In genomic region chr2:229221641-229222040, GRCh38 we compare ENCODE assay signal across 24 cellular contexts. TPM values are rescaled to one million over a fixed set of nuclear protein-coding genes. Genes with fewer than 3 reads are reported as not detected.
"Had no signal": no experiment of that assay in that cellular context is flagged by ENCODE, and none has a peak within 500 bp of the region (broad histone marks: within the 10 kb centered on the region; RNA-seq: fewer than 3 reads in every experiment).

No MANE protein-coding gene starts in this region.

- H3K27me3 ChIP-seq: SJSA1 had no signal

- H3K4me3 ChIP-seq: K562, SJSA1, SK-N-MC had no signal

- H3K9me3 ChIP-seq: SJSA1 had no signal

- DNase-seq: Kasumi-1, MV-4-11, NCI-H1048, NCI-H1105, NCI-H1417, NCI-H1436 treated with DMSO at 0.1 percent for 48 hours, NCI-H1694, NCI-H187 treated with DMSO at 0.1 percent for 48 hours, NCI-H2029 treated with DMSO at 0.1 percent for 48 hours, NCI-H2171 treated with DMSO at 0.1 percent for 48 hours, NCI-H524, NCI-H526 treated with DMSO at 0.1 percent for 48 hours, NCI-H748 treated with DMSO at 0.1 percent for 48 hours, SIG-M5, T-cell had no signal

- H3K27ac ChIP-seq: KMS-11, SJSA1, SK-N-MC had no signal

- FAIRE-seq: HTR-8/SVneo, K562 had no signal

- H3K27me3 Mint-ChIP-seq: IgD-negative memory B cell, T-cell had no signal

- ATAC-seq: K562, Panc1, Right ventricle myocardium inferior, T-cell had no signal

- H3K27ac Mint-ChIP-seq: T-cell; T-helper 1 cell treated with Interleukin-12 subunit alpha and Interleukin-12 subunit beta and Interleukin-4 antibody, amounts not matched to agents 30 μg/mL and 1 μg/mL, for 36 hours had no signal

- H3K36me3 ChIP-seq: SJSA1 had no signal

- H3K4me1 Mint-ChIP-seq: IgD-negative memory B cell, T-cell had no signal

- H3K4me3 Mint-ChIP-seq: IgD-negative memory B cell; T-cell; T-helper 1 cell treated with Interleukin-12 subunit alpha and Interleukin-12 subunit beta and Interleukin-4 antibody, amounts not matched to agents 30 μg/mL and 1 μg/mL, for 36 hours had no signal

- H3K36me3 Mint-ChIP-seq: T-cell had no signal

RNA-seq across cellular contexts. Expression of gene PID1, which starts 49.4 kb away (rescaled TPM):
- total RNA-seq: K562 had no signal
